In genomic region chr12:51388826-51389225, GRCh38 we compare ENCODE assay signal across 15 cellular contexts. TPM values are rescaled to one million over a fixed set of nuclear protein-coding genes. Genes with fewer than 3 reads are reported as not detected.
A peak's percentile ranks its signal among the peaks of the same experiment; 100 is the strongest.
DNase-seq lines count a peak whose midpoint lies in the region; ATAC-seq, FAIRE-seq and TF ChIP-seq lines count a peak whose summit lies in the region.
"Had no signal": no experiment of that assay in that cellular context is flagged by ENCODE, and none has a peak within 500 bp of the region (broad histone marks: within the 10 kb centered on the region; RNA-seq: fewer than 3 reads in every experiment).

No MANE protein-coding gene starts in this region.

- H3K36me3 ChIP-seq in GM12878 (ENCODE audit: control insufficient read depth in 2 of 2, insufficient read depth in 2 of 2, low read length in 1 of 2) = no peaks in the 10 kb centered on the region
- H3K36me3 ChIP-seq in mesenchymal stem cell (ENCODE audit: control insufficient read depth in 1 of 2, insufficient read depth in 2 of 2, low read depth in 1 of 2, low read length in 2 of 2) = no peaks in the 10 kb centered on the region
- H3K36me3 ChIP-seq: thyroid gland had no signal

- peaks cover 27% of the 10 kb centered on the region for H3K79me2 ChIP-seq in GM12878 (ENCODE audit: control insufficient read depth, insufficient read depth, low read length)

- no peak for DNase-seq in T-helper 2 cell treated with Interferon-gamma antibody and Interleukin-4, amounts not matched to agents 5 μg/mL and 100 μg/mL, for 36 hours (ENCODE audit: low spot score)
- DNase-seq in T-helper 2 cell = no peak
- DNase-seq in GM12878 (ENCODE audit: low read depth, low spot score) = no peak
- peak; percentile 46 for DNase-seq in mesenchymal stem cell
- DNase-seq in superior temporal gyrus (ENCODE audit: extremely low spot score) = peak; percentile 76
- DNase-seq in SW480 (ENCODE audit: low spot score) = no peak
- DNase-seq: activated naive CD8-positive, alpha-beta T cell treated with anti-CD3 and anti-CD28 coated beads, Interleukin-2, amount 10 ng/mL, durations not matched to agents 7 days and 5 days; NCI-H2171; thyroid gland had no signal

- H2AK5ac ChIP-seq in mesenchymal stem cell (ENCODE audit: low read length, severe bottlenecking) = no peak overlapping the region

- H3K4me1 Mint-ChIP-seq in T-helper 2 cell treated with Interferon-gamma antibody and Interleukin-4, amounts not matched to agents 5 μg/mL and 100 μg/mL, for 36 hours (ENCODE audit: low read depth) = peaks cover 57% of the 10 kb centered on the region

- H3K27ac ChIP-seq in GM12878 (ENCODE audit: control insufficient read depth, insufficient read depth) (0 out of 2 replicates have a peak overlapping the region, but pooled peaks have one; percentile 4), mesenchymal stem cell (ENCODE audit: low read length, poor library complexity, severe bottlenecking) (no peak overlapping the region)
- H3K27ac ChIP-seq: thyroid gland had no signal

- H3K4ac ChIP-seq in mesenchymal stem cell (ENCODE audit: low read depth in 1 of 2, low read length in 2 of 2) = peak overlapping the region in 1 of 2 experiments; percentile 28

- in situ Hi-C loops in GM12878 (cut with MboI) = no loop called here

- peaks cover 2% of the 10 kb centered on the region for H3K36me3 Mint-ChIP-seq in T-helper 2 cell treated with Interferon-gamma antibody and Interleukin-4, amounts not matched to agents 5 μg/mL and 100 μg/mL, for 36 hours (ENCODE audit: low read depth)

- no peak overlapping the region for H2AFZ ChIP-seq in GM12878 (ENCODE audit: control insufficient read depth, low read depth, low read length)
- no peak overlapping the region for H2AFZ ChIP-seq in mesenchymal stem cell (ENCODE audit: low read depth, low read length)

- POLR2A ChIA-PET in GM12878 (lab: Charles Lee) = interaction anchor here (1.3 to 5.4 kb wide), 2 partner anchors 14 to 20 kb away, joined by 5 to 28 read pairs; no protein-coding TSS in a partner anchor

- H3K27ac Mint-ChIP-seq in T-helper 2 cell treated with Interferon-gamma antibody and Interleukin-4, amounts not matched to agents 5 μg/mL and 100 μg/mL, for 36 hours = peak overlapping the region; percentile 24

- no peak for TF ChIP-seq RAD21 in GM12878 (IDR thresholded peaks at IDR 0.05; ENCODE audit: insufficient read depth, low read depth, low read length)

- RAD21 ChIA-PET in GM12878 (lab: Charles Lee; ENCODE audit: unreplicated experiment) = interaction anchor here (1.2 to 4.0 kb wide), 3 partner anchors 20 to 48 kb away, joined by 4 to 19 read pairs (median 5); no protein-coding TSS in a partner anchor

- no peak overlapping the region for H3K23ac ChIP-seq in mesenchymal stem cell (ENCODE audit: low read length in 2 of 2)

- no peaks in the 10 kb centered on the region for H4K20me1 ChIP-seq in GM12878 (ENCODE audit: control insufficient read depth, insufficient read depth)

- no peak for TF ChIP-seq CTCF in GM12878 (IDR thresholded peaks at IDR 0.05 in 2 of 3, conservative IDR thresholded peaks at IDR 0.05 in 1 of 3; ENCODE audit: control insufficient read depth in 2 of 3, extremely low read depth in 1 of 3, insufficient read depth in 1 of 3, low read depth in 3 of 3, low read length in 3 of 3)

- H2BK15ac ChIP-seq in mesenchymal stem cell (ENCODE audit: low read depth, poor library complexity, severe bottlenecking) = peak overlapping the region; percentile 21

- 63% methylated on average over 5 of the region's 5 CpGs for WGBS in GM12878 (ENCODE audit: insufficient coverage, insufficient replicate concordance, low lambda C conversion rate, missing lambda C conversion rate)
- WGBS in mesenchymal stem cell = 83% methylated on average over 5 of the region's 5 CpGs

- no peaks in the 10 kb centered on the region for H3K79me1 ChIP-seq in mesenchymal stem cell (replicated peaks; ENCODE audit: low read length, poor library complexity, severe bottlenecking)

- H2BK5ac ChIP-seq in mesenchymal stem cell (ENCODE audit: low read depth, low read length, poor library complexity, severe bottlenecking) = no peak overlapping the region

- ATAC-seq in GM12878 (no peak), HG02642 (IDR thresholded peaks at IDR 0.05; ENCODE audit: poor library complexity, unreplicated experiment) (no peak), GM19023 (IDR thresholded peaks at IDR 0.05; ENCODE audit: unreplicated experiment) (no peak)
- ATAC-seq: Panc1 had no signal

- no peak for FAIRE-seq in GM12878 (lab: Jason Lieb, UNC)
- FAIRE-seq: colon had no signal

- H3K4me1 ChIP-seq in GM12878 (ENCODE audit: control insufficient read depth, insufficient read depth, low read length) (peaks cover 35% of the 10 kb centered on the region), mesenchymal stem cell (ENCODE audit: control insufficient read depth, insufficient read depth, low read depth, low read length) (peaks cover 24% of the 10 kb centered on the region)

- peak overlapping the region; percentile 14 for H4K8ac ChIP-seq in mesenchymal stem cell (ENCODE audit: low read length)

- intact Hi-C loops in GM12878 (cut with micrococcal nuclease; ENCODE audit: unreplicated experiment) = no loop called here

- BruUV-seq in GM12878 (replicated peaks; lab: Mats Ljungman, UMichigan) = no TSS peak

- H3K9me3 Mint-ChIP-seq in T-helper 2 cell treated with Interferon-gamma antibody and Interleukin-4, amounts not matched to agents 5 μg/mL and 100 μg/mL, for 36 hours = no peaks in the 10 kb centered on the region
- H3K9me3 Mint-ChIP-seq: activated naive CD8-positive, alpha-beta T cell treated with anti-CD3 and anti-CD28 coated beads, Interleukin-2, amount 10 ng/mL, durations not matched to agents 7 days and 5 days had no signal

- CTCF ChIA-PET in GM12878 (lab: Yijun Ruan, JAX) = interaction anchor here (1.0 to 2.7 kb wide), 4 partner anchors 15 to 143 kb away, joined by 3 to 8 read pairs (median 4); no protein-coding TSS in a partner anchor

- peak overlapping the region; percentile 18 to 30 for H3K18ac ChIP-seq in mesenchymal stem cell (ENCODE audit: low read depth in 1 of 2, low read length in 2 of 2)

- H3K14ac ChIP-seq in mesenchymal stem cell (ENCODE audit: low read length in 2 of 2) = peak overlapping the region in 1 of 2 experiments; percentile 61

- peak overlapping the region; percentile 28 for H3K4me2 ChIP-seq in GM12878 (ENCODE audit: control insufficient read depth, insufficient read depth)
- no peak overlapping the region for H3K4me2 ChIP-seq in mesenchymal stem cell (ENCODE audit: low read length, poor library complexity, severe bottlenecking)

- H3K9ac ChIP-seq in GM12878 (ENCODE audit: control insufficient read depth, insufficient read depth, low read length) (no peak overlapping the region), mesenchymal stem cell (ENCODE audit: low read length) (no peak overlapping the region)

- H3K4me3 ChIP-seq in GM12878 (no peak overlapping the region), mesenchymal stem cell (ENCODE audit: insufficient read depth in 1 of 2, low read depth in 1 of 2, low read length in 2 of 2) (no peak overlapping the region)
- H3K4me3 ChIP-seq: thyroid gland had no signal

- H2BK12ac ChIP-seq in mesenchymal stem cell (ENCODE audit: low read length in 2 of 2) = peak overlapping the region; percentile 54 to 75

- H3K9me3 ChIP-seq in GM12878 (replicated peaks; ENCODE audit: control insufficient read depth, insufficient read depth, low read length) = no peaks in the 10 kb centered on the region
- no peaks in the 10 kb centered on the region for H3K9me3 ChIP-seq in mesenchymal stem cell (ENCODE audit: control insufficient read depth, low read length)
- H3K9me3 ChIP-seq: thyroid gland had no signal

- H3K27me3 Mint-ChIP-seq in T-helper 2 cell treated with Interferon-gamma antibody and Interleukin-4, amounts not matched to agents 5 μg/mL and 100 μg/mL, for 36 hours (ENCODE audit: low read depth) = no peaks in the 10 kb centered on the region
- H3K27me3 Mint-ChIP-seq: activated naive CD8-positive, alpha-beta T cell treated with anti-CD3 and anti-CD28 coated beads, Interleukin-2, amount 10 ng/mL, durations not matched to agents 7 days and 5 days had no signal

- no peak overlapping the region for H4K91ac ChIP-seq in mesenchymal stem cell (ENCODE audit: low read length)

- SMC1A ChIA-PET in GM12878 (lab: Charles Lee; ENCODE audit: uncharacterized antibody, unreplicated experiment) = interaction anchor here (0.5 to 2.8 kb wide), 6 partner anchors 11 to 871 kb away, joined by 4 to 11 read pairs (median 6); no protein-coding TSS in a partner anchor

- H3K27me3 ChIP-seq in GM12878 (replicated peaks in 1 of 2; ENCODE audit: control insufficient read depth in 2 of 2, insufficient read depth in 2 of 2, low read length in 1 of 2) (no peaks in the 10 kb centered on the region), mesenchymal stem cell (ENCODE audit: control insufficient read depth in 1 of 2, insufficient read depth in 1 of 2, low read length in 2 of 2) (peaks cover 0 to 12% of the 10 kb centered on the region in 2 experiments)
- H3K27me3 ChIP-seq: thyroid gland had no signal

- no peak overlapping the region for H3K4me3 Mint-ChIP-seq in T-helper 2 cell treated with Interferon-gamma antibody and Interleukin-4, amounts not matched to agents 5 μg/mL and 100 μg/mL, for 36 hours

- no peak for TF ChIP-seq EP300 in GM12878 (IDR thresholded peaks at IDR 0.05; ENCODE audit: borderline replicate concordance in 1 of 2, control insufficient read depth in 1 of 2, low read depth in 2 of 2, low read length in 2 of 2)

- TF ChIP-seq POLR2A in GM12878 (IDR thresholded peaks at IDR 0.05; ENCODE audit: low read depth, low read length) = no peak

- no peak overlapping the region for H2BK120ac ChIP-seq in mesenchymal stem cell (ENCODE audit: low read depth, low read length)

RNA-seq across cellular contexts. Expression of gene GALNT6, which starts 2.4 kb away (rescaled TPM):
- 77.3 and 94.1 TPM in 2 replicates for total RNA-seq in GM12878 (2013; cell fraction: nucleolus; rRNA removed)
- total RNA-seq in GM12878 (2014; rRNA removed) (34.6 and 37.2 TPM in 2 replicates), GM12878 (2014; rRNA removed; fragmentation: Illumina TruSeq; extraction: Trizol) (21.7 and 25.5 TPM in 2 replicates), GM12878 (2021) (31.5 and 40.4 TPM in 2 replicates)
- 7.5 TPM for polyA plus RNA-seq in GM12878 (2011; ENCODE audit: low read depth)
- polyA plus RNA-seq in GM12878 (2011; rRNA removed) (8.3 and 16.2 TPM in 2 replicates), GM12878 (2014; fragmentation: Illumina TruSeq; extraction: Trizol) (26.2 and 26.3 TPM in 2 replicates), GM12878 (2014; fragmentation: Nextera tagmentation; extraction: Ambion mirVana) (10 to 100 TPM in 1 of 2 experiments, 1 to 10 TPM in 1; 6.6 to 11.4 TPM), GM12878 (2014; rRNA removed) (18.6 and 28.0 TPM in 2 replicates), GM12878 (2016; fragmentation: Nextera tagmentation; extraction: Ambion mirVana) (10 to 100 TPM; 18.2 to 21.8 TPM)
- 17.2 and 19.6 TPM in 2 replicates for polyA plus RNA-seq in GM12878 (2011; cell fraction: cytosol; rRNA removed)
- polyA plus RNA-seq in GM12878 (2011; cell fraction: nucleus; rRNA removed) = 13.5 and 21.7 TPM in 2 replicates
- polyA plus RNA-seq in GM12878 (2012) = 11.7 and 13.3 TPM in 2 replicates
- polyA minus RNA-seq in GM12878 (2011; rRNA and poly(A)+ RNA removed) = 18.1 and 26.0 TPM in 2 replicates
- 3.6 and 5.0 TPM in 2 replicates for polyA minus RNA-seq in GM12878 (2011; cell fraction: cytosol; rRNA and poly(A)+ RNA removed)
- polyA minus RNA-seq in GM12878 (2011; cell fraction: nucleus; rRNA and poly(A)+ RNA removed) = 15.0 and 28.4 TPM in 2 replicates
- polyA plus RNA-seq in mesenchymal stem cell (2013, experiment 1 of 2) = 20.7 TPM
- polyA plus RNA-seq in mesenchymal stem cell (2013, experiment 2 of 2) = 20.7 TPM

RNA-seq across cellular contexts. Expression of gene SLC4A8, which starts 35.8 kb away (rescaled TPM):
- 17.9 and 20.2 TPM in 2 replicates for total RNA-seq in GM12878 (2013; cell fraction: nucleolus; rRNA removed)
- total RNA-seq in GM12878 (2014; rRNA removed) = 4.4 and 5.3 TPM in 2 replicates
- total RNA-seq in GM12878 (2014; rRNA removed; fragmentation: Illumina TruSeq; extraction: Trizol) = 3.8 and 4.5 TPM in 2 replicates
- total RNA-seq in GM12878 (2021) = 7.7 and 10.7 TPM in 2 replicates
- 1.5 TPM for polyA plus RNA-seq in GM12878 (2011; ENCODE audit: low read depth)
- 2.7 and 2.9 TPM in 2 replicates for polyA plus RNA-seq in GM12878 (2011; rRNA removed)
- polyA plus RNA-seq in GM12878 (2011; cell fraction: cytosol; rRNA removed) = 2.2 and 2.9 TPM in 2 replicates
- 2.2 and 4.6 TPM in 2 replicates for polyA plus RNA-seq in GM12878 (2011; cell fraction: nucleus; rRNA removed)
- 1.8 and 3.2 TPM in 2 replicates for polyA plus RNA-seq in GM12878 (2012)
- polyA plus RNA-seq in GM12878 (2014; fragmentation: Illumina TruSeq; extraction: Trizol) = 4.1 and 6.3 TPM in 2 replicates
- polyA plus RNA-seq in GM12878 (2014; fragmentation: Nextera tagmentation; extraction: Ambion mirVana) = 1 to 10 TPM; 1.4 to 2.0 TPM
- 5.6 and 6.3 TPM in 2 replicates for polyA plus RNA-seq in GM12878 (2014; rRNA removed)
- 1 to 10 TPM; 2.7 to 3.4 TPM for polyA plus RNA-seq in GM12878 (2016; fragmentation: Nextera tagmentation; extraction: Ambion mirVana)
- polyA minus RNA-seq in GM12878 (2011; rRNA and poly(A)+ RNA removed) = 2.9 and 4.4 TPM in 2 replicates
- 0.52 and 0.94 TPM in 2 replicates for polyA minus RNA-seq in GM12878 (2011; cell fraction: cytosol; rRNA and poly(A)+ RNA removed)
- polyA minus RNA-seq in GM12878 (2011; cell fraction: nucleus; rRNA and poly(A)+ RNA removed) = 1.8 and 3.6 TPM in 2 replicates
- polyA plus RNA-seq in mesenchymal stem cell (2013, experiment 1 of 2) = 2.5 TPM
- 2.2 TPM for polyA plus RNA-seq in mesenchymal stem cell (2013, experiment 2 of 2)

RNA-seq across cellular contexts. Expression of gene CELA1, which starts 42.3 kb away (rescaled TPM):
- not detected in 2 replicates for total RNA-seq in GM12878 (2013; cell fraction: nucleolus; rRNA removed)
- not detected in 2 replicates for total RNA-seq in GM12878 (2014; rRNA removed)
- not detected in 2 replicates for total RNA-seq in GM12878 (2014; rRNA removed; fragmentation: Illumina TruSeq; extraction: Trizol)
- not detected in 2 replicates for total RNA-seq in GM12878 (2021)
- not detected for polyA plus RNA-seq in GM12878 (2011; ENCODE audit: low read depth)
- not detected in 2 replicates for polyA plus RNA-seq in GM12878 (2011; rRNA removed)
- not detected in 2 replicates for polyA plus RNA-seq in GM12878 (2011; cell fraction: cytosol; rRNA removed)
- not detected in 2 replicates for polyA plus RNA-seq in GM12878 (2011; cell fraction: nucleus; rRNA removed)
- not detected in 2 replicates for polyA plus RNA-seq in GM12878 (2012)
- polyA plus RNA-seq in GM12878 (2014; fragmentation: Illumina TruSeq; extraction: Trizol) = not detected in 2 replicates
- not detected for polyA plus RNA-seq in GM12878 (2014; fragmentation: Nextera tagmentation; extraction: Ambion mirVana)
- not detected in 2 replicates for polyA plus RNA-seq in GM12878 (2014; rRNA removed)
- polyA plus RNA-seq in GM12878 (2016; fragmentation: Nextera tagmentation; extraction: Ambion mirVana) = not detected
- not detected in 2 replicates for polyA minus RNA-seq in GM12878 (2011; rRNA and poly(A)+ RNA removed)
- polyA minus RNA-seq in GM12878 (2011; cell fraction: cytosol; rRNA and poly(A)+ RNA removed) = not detected in 2 replicates
- not detected in 2 replicates for polyA minus RNA-seq in GM12878 (2011; cell fraction: nucleus; rRNA and poly(A)+ RNA removed)
- polyA plus RNA-seq in mesenchymal stem cell (2013, experiment 1 of 2) = not detected
- polyA plus RNA-seq in mesenchymal stem cell (2013, experiment 2 of 2) = not detected
- total RNA-seq: A172; activated naive CD8-positive, alpha-beta T cell treated with anti-CD3 and anti-CD28 coated beads, Interleukin-2, amount 10 ng/mL, durations not matched to agents 7 days and 5 days; fibroblast of lung; thyroid gland had no signal
- polyA plus RNA-seq: fibroblast of lung had no signal

Comparison
In these comparisons a context has a peak if more than half of its experiments do, and no peak if none do; other contexts are left out.
1. DNase-seq: peak in mesenchymal stem cell (single experiment) and superior temporal gyrus (single experiment); none in T-helper 2 cell treated with Interferon-gamma antibody and Interleukin-4, amounts not matched to agents 5 μg/mL and 100 μg/mL, for 36 hours (single experiment), T-helper 2 cell (0 of 5), GM12878 (single experiment) and SW480 (single experiment).